In the genomic region with DNA sequence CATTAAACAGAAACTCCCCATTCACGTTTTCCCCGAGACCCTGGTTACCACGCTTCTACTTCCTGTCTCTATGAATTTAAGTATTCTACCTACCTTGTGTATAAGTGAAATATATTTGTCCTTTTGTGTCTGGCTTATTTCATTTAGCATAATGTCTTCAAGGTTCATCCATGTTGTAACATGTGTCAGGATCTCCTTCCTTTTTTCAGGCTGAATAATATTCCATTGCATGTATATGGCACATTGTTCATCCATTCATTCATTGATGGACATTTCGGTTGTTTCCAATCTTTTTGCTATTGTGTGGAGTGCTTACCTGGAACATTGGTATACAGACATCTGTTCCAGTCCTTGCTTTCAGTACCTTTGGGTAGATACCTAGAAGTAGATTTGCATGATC, we compare ENCODE assay signal across 29 cellular contexts.
"Had no signal": no experiment of that assay in that cellular context is flagged by ENCODE, and none has a peak within 500 bp of the region (broad histone marks: within the 10 kb centered on the region; RNA-seq: fewer than 3 reads in every experiment).

No MANE protein-coding gene starts in this region.

- ATAC-seq: natural killer cell; psoas muscle; right cardiac atrium; right lobe of liver; stimulated activated memory B cell treated with anti-CD40 and anti-IgM and Interleukin-4, amounts not matched to agents 10 μg/mL and 1 μg/mL and 100 μg/mL, for 72 hours; stimulated activated naive CD8-positive, alpha-beta T cell treated with anti-CD3 and anti-CD28 coated beads, Interleukin-15, amount 100 ng/mL, for 72 hours; stimulated activated naive CD8-positive, alpha-beta T cell treated with anti-CD3 and anti-CD28 coated beads, Interleukin-15, Interleukin-2, amounts not matched to agents 100 U/mL and 50 U/mL, for 24 hours; upper lobe of right lung had no signal

- FAIRE-seq: small intestine had no signal

- H3K27ac Mint-ChIP-seq: natural killer cell; nephron; neural progenitor cell; progenitor cell of endocrine pancreas; stimulated activated memory B cell treated with anti-CD40 and anti-IgM and Interleukin-4, amounts not matched to agents 10 μg/mL and 1 μg/mL and 100 μg/mL, for 72 hours; stimulated activated naive CD8-positive, alpha-beta T cell treated with anti-CD3 and anti-CD28 coated beads, Interleukin-15, amount 100 ng/mL, for 72 hours; type B pancreatic cell had no signal

- H3K4me3 Mint-ChIP-seq: natural killer cell; nephron; neural progenitor cell; stimulated activated memory B cell treated with anti-CD40 and anti-IgM and Interleukin-4, amounts not matched to agents 10 μg/mL and 1 μg/mL and 100 μg/mL, for 72 hours; stimulated activated naive CD8-positive, alpha-beta T cell treated with anti-CD3 and anti-CD28 coated beads, Interleukin-15, amount 100 ng/mL, for 72 hours; type B pancreatic cell had no signal

- DNase-seq: natural killer cell; occipital lobe; ovary; posterior cingulate gyrus; psoas muscle; right cardiac atrium; right lobe of liver; sigmoid colon; small intestine; stimulated activated CD4-positive, alpha-beta T cell treated with anti-CD3 and anti-CD28 coated beads, Interleukin-15, amount 100 ng/mL, for 24 hours; stimulated activated CD4-positive, alpha-beta T cell treated with anti-CD3 and anti-CD28 coated beads, Interleukin-2, amount 100 ng/mL, for 24 hours; stimulated activated CD4-positive, alpha-beta T cell treated with anti-CD3 and anti-CD28 coated beads, Interleukin-2, amount 100 ng/mL, for 48 hours; stimulated activated CD4-positive, alpha-beta T cell treated with anti-CD3 and anti-CD28 coated beads, Interleukin-4, amount 100 ng/mL, for 4 hours; stimulated activated CD8-positive, alpha-beta memory T cell treated with anti-CD3 and anti-CD28 coated beads, Interleukin-4, amount 100 ng/mL, for 48 hours; stimulated activated naive CD4-positive, alpha-beta T cell; stimulated activated naive CD8-positive, alpha-beta T cell treated with anti-CD3 and anti-CD28 coated beads, Interleukin-15, amount 100 ng/mL, for 72 hours; stimulated activated naive CD8-positive, alpha-beta T cell treated with anti-CD3 and anti-CD28 coated beads, Interleukin-15, Interleukin-2, amounts not matched to agents 100 U/mL and 50 U/mL, for 24 hours; substantia nigra; testis; tibial artery; transverse colon; upper lobe of right lung; uterus had no signal

- H3K4me1 Mint-ChIP-seq: nephron had no signal

- H3K27me3 Mint-ChIP-seq: progenitor cell of endocrine pancreas; stimulated activated memory B cell treated with anti-CD40 and anti-IgM and Interleukin-4, amounts not matched to agents 10 μg/mL and 1 μg/mL and 100 μg/mL, for 72 hours; stimulated activated naive CD8-positive, alpha-beta T cell treated with anti-CD3 and anti-CD28 coated beads, Interleukin-15, amount 100 ng/mL, for 72 hours; type B pancreatic cell had no signal

- H3K9me3 Mint-ChIP-seq: natural killer cell; nephron; neural progenitor cell; stimulated activated memory B cell treated with anti-CD40 and anti-IgM and Interleukin-4, amounts not matched to agents 10 μg/mL and 1 μg/mL and 100 μg/mL, for 72 hours; stimulated activated naive CD8-positive, alpha-beta T cell treated with anti-CD3 and anti-CD28 coated beads, Interleukin-15, amount 100 ng/mL, for 72 hours; type B pancreatic cell had no signal

- H3K9me3 ChIP-seq: ovary, psoas muscle, right lobe of liver, sigmoid colon, suprapubic skin, testis, tibial artery, transverse colon, upper lobe of right lung, uterus had no signal
